ENCODE assay signal across 23 cellular contexts in the genomic region with DNA sequence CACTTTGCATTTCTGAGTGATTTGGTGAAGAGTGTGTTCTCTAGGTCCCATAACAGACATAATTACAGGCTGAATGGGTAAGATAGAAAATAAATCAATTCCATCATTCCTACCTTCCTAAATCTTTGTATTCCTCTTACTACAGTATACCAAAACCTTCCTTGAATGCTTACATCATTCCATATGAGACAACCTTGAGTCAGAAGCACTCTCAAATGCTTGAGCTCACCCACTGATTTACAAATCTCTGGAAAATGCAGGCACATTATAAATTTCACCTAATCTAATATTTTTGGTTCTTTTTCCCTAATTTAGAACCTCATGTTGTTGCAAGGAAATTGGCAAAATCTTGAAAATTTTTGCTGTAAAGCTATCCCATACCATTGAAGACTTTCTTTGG.
"Had no signal": no experiment of that assay in that cellular context is flagged by ENCODE, and none has a peak within 500 bp of the region (broad histone marks: within the 10 kb centered on the region; RNA-seq: fewer than 3 reads in every experiment).

No MANE protein-coding gene starts in this region.

- H3K79me2 ChIP-seq: parathyroid adenoma had no signal

- H2AFZ ChIP-seq: neural progenitor cell, parathyroid adenoma had no signal

- ATAC-seq: esophagus mucosa; left lobe of liver; mucosa of descending colon; natural killer cell treated with Interleukin-12 subunit alpha and Interleukin-12 subunit beta and Interleukin-15 and Interleukin-18, amount 100 ng/mL, for 72 hours; right lobe of liver; stimulated activated naive CD8-positive, alpha-beta T cell treated with anti-CD3 and anti-CD28 coated beads, Interleukin-15, amount 100 ng/mL, for 72 hours had no signal

- H3K4me3 ChIP-seq: dorsolateral prefrontal cortex, lung, mucosa of descending colon, neural progenitor cell, right lobe of liver, suprapubic skin, thyroid gland had no signal

- H3K27me3 ChIP-seq: dorsolateral prefrontal cortex, neural progenitor cell, right lobe of liver, suprapubic skin, thyroid gland had no signal

- H3K9me3 ChIP-seq: mucosa of descending colon, right lobe of liver, suprapubic skin, thyroid gland had no signal

- H3K4me2 ChIP-seq: neural progenitor cell had no signal

- H3K4me1 ChIP-seq: neural progenitor cell, parathyroid adenoma, right lobe of liver, suprapubic skin, thyroid gland had no signal

- H3K36me3 ChIP-seq: neural progenitor cell, right lobe of liver, suprapubic skin, thyroid gland had no signal

- H3K27ac ChIP-seq: dorsolateral prefrontal cortex, epithelial cell of prostate, neural progenitor cell, parathyroid adenoma, right lobe of liver, suprapubic skin, thyroid gland had no signal

- DNase-seq: dorsolateral prefrontal cortex; effector CD4-positive, alpha-beta T cell; head of caudate nucleus; mesenchymal stem cell; mucosa of descending colon; naive B cell; right lobe of liver; small intestine; stimulated activated CD4-positive, alpha-beta T cell treated with anti-CD3 and anti-CD28 coated beads, Interleukin-12 subunit alpha, Interleukin-12 subunit beta, amount 100 ng/mL, for 4 hours; stimulated activated CD4-positive, alpha-beta T cell treated with anti-CD3 and anti-CD28 coated beads, Interleukin-1b, Interleukin-23, amount 100 ng/mL, for 48 hours; stimulated activated CD4-positive, alpha-beta T cell treated with anti-CD3 and anti-CD28 coated beads, Interleukin-4, amount 100 ng/mL, for 1 hour; stimulated activated CD8-positive, alpha-beta memory T cell treated with anti-CD3 and anti-CD28 coated beads, Interleukin-4, amount 100 ng/mL, for 48 hours; stimulated activated naive CD4-positive, alpha-beta T cell; stimulated activated naive CD8-positive, alpha-beta T cell treated with anti-CD3 and anti-CD28 coated beads, Interleukin-15, amount 100 ng/mL, for 72 hours; thyroid gland had no signal

- H3K9ac ChIP-seq: neural progenitor cell, parathyroid adenoma had no signal
